Comparison of ENCODE assay signal across 8 cellular contexts in genomic region chr6:26205161-26205624, GRCh38.
DNase-seq lines count a peak whose midpoint lies in the region; ATAC-seq, FAIRE-seq and TF ChIP-seq lines count a peak whose summit lies in the region.

No MANE protein-coding gene starts in this region.

- H3K36me3 ChIP-seq in CD8-positive, alpha-beta memory T cell (ENCODE audit: insufficient read depth, low read length): no peaks in the 10 kb centered on the region
- H3K36me3 ChIP-seq in MG63: no peaks in the 10 kb centered on the region

- peaks cover 0 to 11% (median 0%) of the 10 kb centered on the region in 3 donors for H3K36me3 Mint-ChIP-seq in CD8-positive, alpha-beta memory T cell
- H3K36me3 Mint-ChIP-seq in osteocyte (ENCODE audit: unreplicated experiment): peaks cover 2% of the 10 kb centered on the region

- H3K27me3 Mint-ChIP-seq in CD8-positive, alpha-beta memory T cell: peaks cover 0 to 8% of the 10 kb centered on the region in 2 donors
- no peaks in the 10 kb centered on the region for H3K27me3 Mint-ChIP-seq in osteocyte (ENCODE audit: unreplicated experiment)

- TF ChIP-seq CTCF in osteocyte (IDR thresholded peaks at IDR 0.05): no peak

- no peak for FAIRE-seq in urothelium cell line (lab: Jason Lieb, UNC)

- peaks cover 0 to 3% (median 0%) of the 10 kb centered on the region in 5 donors for H3K9me3 Mint-ChIP-seq in CD8-positive, alpha-beta memory T cell
- H3K9me3 Mint-ChIP-seq in osteocyte (ENCODE audit: unreplicated experiment): no peaks in the 10 kb centered on the region

- no peaks in the 10 kb centered on the region for H3K27me3 ChIP-seq in CD8-positive, alpha-beta memory T cell (ENCODE audit: insufficient read depth, low read length, poor library complexity, severe bottlenecking)
- H3K27me3 ChIP-seq in MG63: no peaks in the 10 kb centered on the region

- no peak overlapping the region for H3K4me3 Mint-ChIP-seq in CD8-positive, alpha-beta memory T cell
- H3K4me3 Mint-ChIP-seq in osteocyte (ENCODE audit: unreplicated experiment): no peak overlapping the region

- CTCF ChIA-PET in CD8-positive, alpha-beta memory T cell (lab: Charles Lee): interaction anchor here (0.7 to 5.9 kb wide), 12 partner anchors 9 to 928 kb away, joined by 3 to 61 read pairs (median 4); a partner anchor contains a TSS

- DNase-seq in CD8-positive, alpha-beta memory T cell: peak; percentile 67 to 94 (median 87)
- DNase-seq in MG63 (peak; percentile 80), SIG-M5 (lab: John Stamatoyannopoulos, UW) (peak; percentile 48), head of caudate nucleus (peak; percentile 54 to 91 (median 79)), osteocyte (ENCODE audit: extremely low spot score, unreplicated experiment) (peak; percentile 93), urothelium cell line (ENCODE audit: low spot score) (peak; percentile 29)
- DNase-seq in activated naive CD4-positive, alpha-beta T cell treated with Interleukin-2 at 50 U/mL for 16 hours: peak; percentile 76

- H3K27ac ChIP-seq in CD8-positive, alpha-beta memory T cell (ENCODE audit: low read depth, low read length): peak overlapping the region; percentile 99

- H3K4me1 Mint-ChIP-seq in CD8-positive, alpha-beta memory T cell: peaks cover 12 to 24% (median 14%) of the 10 kb centered on the region in 3 donors
- H3K4me1 Mint-ChIP-seq in osteocyte (ENCODE audit: unreplicated experiment): peaks cover 13% of the 10 kb centered on the region

- intact Hi-C loops in head of caudate nucleus (cut with DNase I): loop anchor here (10.0 kb wide), 1 partner anchor 80 kb away; a partner anchor contains a TSS

- H3K9me3 ChIP-seq in CD8-positive, alpha-beta memory T cell (ENCODE audit: low read length): no peaks in the 10 kb centered on the region
- H3K9me3 ChIP-seq in MG63: no peaks in the 10 kb centered on the region

- peak; percentile 50 for ATAC-seq in GM21447 (IDR thresholded peaks at IDR 0.05; ENCODE audit: unreplicated experiment)

- H3K4me1 ChIP-seq in CD8-positive, alpha-beta memory T cell (ENCODE audit: insufficient read depth, low read length): peaks cover 26% of the 10 kb centered on the region

- POLR2A ChIA-PET in CD8-positive, alpha-beta memory T cell (lab: Charles Lee): interaction anchor here (0.5 to 5.4 kb wide), 27 partner anchors 9 to 1689 kb away, joined by 3 to 229 read pairs (median 7); a partner anchor contains a TSS

- H3K27ac Mint-ChIP-seq in CD8-positive, alpha-beta memory T cell: no peak overlapping the region
- H3K27ac Mint-ChIP-seq in osteocyte (ENCODE audit: unreplicated experiment): no peak overlapping the region

- peak overlapping the region; percentile 73 for H3K4me3 ChIP-seq in CD8-positive, alpha-beta memory T cell (ENCODE audit: low read length)
- peak overlapping the region; percentile 65 for H3K4me3 ChIP-seq in MG63

Comparison
In these comparisons a context has a peak if more than half of its experiments do, and no peak if none do; other contexts are left out.
1. Peak in every context shown above with its lines: DNase-seq, ATAC-seq, H3K4me3 ChIP-seq and H3K27ac ChIP-seq.
2. DNase-seq: peak in every context shown above with its lines; median percentile 93 in osteocyte; 87 in CD8-positive, alpha-beta memory T cell; 80 in MG63; 79 in head of caudate nucleus; 76 in activated naive CD4-positive, alpha-beta T cell treated with Interleukin-2 at 50 U/mL for 16 hours; 48 in SIG-M5; 29 in urothelium cell line.